7 cellular contexts compared by ENCODE assay signal in the genomic region with DNA sequence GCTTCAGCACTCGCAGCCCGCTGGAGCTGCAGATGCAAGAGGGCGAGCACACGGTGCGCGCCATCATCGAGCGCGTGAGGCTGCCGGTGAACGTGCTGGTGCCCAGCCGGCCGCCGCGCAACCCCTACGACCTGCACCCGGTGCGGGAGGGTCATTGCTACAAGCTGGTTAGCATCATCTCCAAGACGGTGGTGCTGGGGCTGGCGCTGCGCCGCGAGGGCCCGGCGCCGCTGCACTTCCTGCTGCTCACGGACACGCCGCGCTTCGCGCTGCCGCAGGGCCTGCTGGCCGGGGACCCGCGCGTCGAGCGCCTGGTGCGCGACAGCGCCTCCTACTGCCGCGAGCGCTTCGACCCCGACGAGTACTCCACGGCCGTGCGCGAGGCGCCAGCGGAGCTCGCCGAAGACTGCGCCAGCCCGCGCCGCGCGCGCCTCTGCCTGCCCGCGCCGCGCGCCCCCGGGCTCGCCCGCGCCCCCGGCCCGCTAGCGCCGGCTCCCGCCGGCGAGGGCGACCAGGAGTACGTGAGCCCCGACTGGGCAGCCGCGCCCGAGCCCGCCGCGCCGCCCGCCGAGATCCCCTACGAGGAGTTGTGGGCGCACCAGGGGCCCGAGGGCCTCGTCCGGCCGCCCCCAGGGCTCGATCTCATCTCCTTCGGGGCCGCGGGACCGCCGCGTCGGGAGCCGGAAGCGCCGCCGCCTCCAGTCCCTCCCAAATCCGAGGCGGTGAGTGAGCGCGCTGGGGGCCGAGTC. TPM values are rescaled to one million over a fixed set of nuclear protein-coding genes. Genes with fewer than 3 reads are reported as not detected.
DNase-seq lines count a peak whose midpoint lies in the region; ATAC-seq and TF ChIP-seq lines count a peak whose summit lies in the region.

No MANE protein-coding gene starts in this region.

- H3K4me2 ChIP-seq in hepatocyte = peak overlapping the region; percentile 93

- peaks cover 4% of the 10 kb centered on the region for H3K4me1 ChIP-seq in SJSA1 (replicated peaks)
- peaks cover 6% of the 10 kb centered on the region for H3K4me1 ChIP-seq in hepatocyte (ENCODE audit: insufficient read depth)
- H3K4me1 ChIP-seq in skeletal muscle tissue (ENCODE audit: control insufficient read depth in 3 of 3, insufficient read depth in 3 of 3, low read length in 3 of 3) = peaks cover 2 to 10% (median 7%) of the 10 kb centered on the region in 3 donors

- ATAC-seq in HG03103 (IDR thresholded peaks at IDR 0.05; ENCODE audit: low read depth, unreplicated experiment) = peak; percentile 82
- ATAC-seq in HG03025 (IDR thresholded peaks at IDR 0.05; ENCODE audit: low FRiP score, unreplicated experiment) = no peak

- H3K9me3 ChIP-seq in SJSA1 (replicated peaks) = no peaks in the 10 kb centered on the region; the same call in 1 of the 2 replicates
- H3K9me3 ChIP-seq in hepatocyte (ENCODE audit: low read depth) = no peaks in the 10 kb centered on the region
- H3K9me3 ChIP-seq in skeletal muscle tissue (ENCODE audit: control insufficient read depth in 3 of 3, low read length in 3 of 3) = no peaks in the 10 kb centered on the region

- H3K27me3 ChIP-seq in SJSA1 (replicated peaks) (no peaks in the 10 kb centered on the region), hepatocyte (no peaks in the 10 kb centered on the region), skeletal muscle tissue (ENCODE audit: control insufficient read depth in 3 of 3, insufficient read depth in 3 of 3, low read length in 3 of 3) (peaks cover 0 to 5% (median 0%) of the 10 kb centered on the region in 3 donors)

- TF ChIP-seq CTCF in hepatocyte (IDR thresholded peaks at IDR 0.05; ENCODE audit: poor library complexity) = peak; percentile 61

- H2AFZ ChIP-seq in hepatocyte = peak overlapping the region; percentile 74

- H3K9ac ChIP-seq in skeletal muscle tissue (ENCODE audit: low read depth in 1 of 3, low read length in 3 of 3) = peak overlapping the region; percentile 60 to 81 (median 68)

- no peak overlapping the region for H3K27ac ChIP-seq in SJSA1
- no peak overlapping the region for H3K27ac ChIP-seq in hepatocyte
- no peak overlapping the region for H3K27ac ChIP-seq in skeletal muscle tissue (ENCODE audit: low read depth, low read length)

- H3K79me2 ChIP-seq in hepatocyte = no peaks in the 10 kb centered on the region

- 5% methylated on average over 100 of the region's 114 CpGs for WGBS in hepatocyte (ENCODE audit: low lambda C conversion rate, missing lambda C conversion rate)

- no peaks in the 10 kb centered on the region for H4K20me1 ChIP-seq in hepatocyte (ENCODE audit: insufficient read depth, poor library complexity, severe bottlenecking)

- no peak for DNase-seq in SJSA1 (ENCODE audit: low read depth in 1 of 2, low spot score in 2 of 2)
- peak; percentile 61 for DNase-seq in activated naive CD8-positive, alpha-beta T cell treated with anti-CD3 and anti-CD28 coated beads, Interleukin-2, amount 50 U/mL, for 16 hours (ENCODE audit: low read depth, low spot score)
- peak; percentile 93 for DNase-seq in hepatocyte (ENCODE audit: low spot score)

- H3K36me3 ChIP-seq in SJSA1 = no peaks in the 10 kb centered on the region
- no peaks in the 10 kb centered on the region for H3K36me3 ChIP-seq in hepatocyte (replicated peaks; ENCODE audit: insufficient read depth, low read depth)
- peaks cover 0 to 1% (median under 1%) of the 10 kb centered on the region in 3 donors for H3K36me3 ChIP-seq in skeletal muscle tissue (ENCODE audit: control insufficient read depth in 3 of 3, insufficient read depth in 3 of 3, low read length in 3 of 3)

- H3K4me3 ChIP-seq in SJSA1 = peak overlapping the region; percentile 29
- H3K4me3 ChIP-seq in hepatocyte = peak overlapping the region; percentile 26
- peak overlapping the region; percentile 65 to 80 (median 71) for H3K4me3 ChIP-seq in skeletal muscle tissue (ENCODE audit: low read length in 3 of 3)

- no peaks in the 10 kb centered on the region for H3K9me2 ChIP-seq in hepatocyte (replicated peaks; ENCODE audit: insufficient read depth)

- TF ChIP-seq POLR2A in GM18526 (IDR thresholded peaks at IDR 0.05; ENCODE audit: extremely low read depth, insufficient read length) = peak; percentile 50

RNA-seq across cellular contexts. Expression of a gene that starts 11.8 kb away (rescaled TPM):
- total RNA-seq in SJSA1 (2014; rRNA removed; shearing (Covaris generic)) = 0.05 TPM in 1 of 2 replicates, not detected in the other
- total RNA-seq in hepatocyte (4.7 TPM in 2 replicates), skeletal muscle tissue (1.0 TPM)
- polyA plus RNA-seq in hepatocyte = 5.1 and 9.1 TPM in 2 replicates

RNA-seq across cellular contexts. Expression of a gene that starts 59.7 kb away (rescaled TPM):
- total RNA-seq in SJSA1 (2014; rRNA removed; shearing (Covaris generic)) = 111 and 114 TPM in 2 replicates
- total RNA-seq in hepatocyte (149 and 155 TPM in 2 replicates), skeletal muscle tissue (174 TPM)
- 122 and 125 TPM in 2 replicates for polyA plus RNA-seq in hepatocyte

Comparison
In these comparisons a context has a peak if more than half of its experiments do, and no peak if none do; other contexts are left out.
1. DNase-seq: peak in activated naive CD8-positive, alpha-beta T cell treated with anti-CD3 and anti-CD28 coated beads, Interleukin-2, amount 50 U/mL, for 16 hours (single experiment) and hepatocyte (single experiment); none in SJSA1 (0 of 2).
2. Peak in every context shown above with its lines, with median percentiles within 50 percentile points of each other: H3K4me3 ChIP-seq.